Comparison of ENCODE assay signal across 1 cellular context in the genomic region with DNA sequence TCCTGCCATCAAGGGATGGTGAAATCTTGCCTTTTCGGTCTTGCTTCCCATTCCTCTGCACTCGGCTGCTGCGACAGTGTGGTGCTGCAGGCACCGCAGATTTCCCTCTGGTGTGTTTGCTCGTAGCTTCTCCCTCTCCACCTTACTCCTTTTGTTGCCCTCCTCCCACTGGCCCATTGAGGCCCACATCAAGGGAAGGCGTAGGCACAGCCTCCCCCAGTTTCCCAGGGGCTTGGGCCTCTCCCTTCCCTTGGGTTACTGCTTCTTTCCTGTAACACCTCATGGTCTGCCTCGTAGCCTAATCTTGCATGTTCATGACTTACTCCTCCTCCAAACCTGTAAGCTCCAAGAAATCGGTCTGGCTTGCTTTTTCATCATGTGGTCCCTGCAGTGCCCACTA.
TF ChIP-seq lines count a peak whose summit lies in the region.

No MANE protein-coding gene starts in this region.

TF ChIP-seq in GM12878, 131 proteins besides CTCF, POLR2A, EP300 and RAD21:
- TF ChIP-seq PAX5 (IDR thresholded peaks at IDR 0.05; ENCODE audit: borderline replicate concordance, low read depth, low read length) (no peak), SRF (IDR thresholded peaks at IDR 0.05; ENCODE audit: low read depth in 2 of 2, low read length in 2 of 2) (no peak), PML (IDR thresholded peaks at IDR 0.05; ENCODE audit: low read length) (no peak), RCOR1 (conservative IDR thresholded peaks at IDR 0.05; ENCODE audit: low read depth, low read length) (no peak), RUNX3 (IDR thresholded peaks at IDR 0.05; ENCODE audit: low read length) (no peak), BACH1 (IDR thresholded peaks at IDR 0.05; ENCODE audit: borderline replicate concordance) (no peak)
- TF ChIP-seq, protein P1, sequence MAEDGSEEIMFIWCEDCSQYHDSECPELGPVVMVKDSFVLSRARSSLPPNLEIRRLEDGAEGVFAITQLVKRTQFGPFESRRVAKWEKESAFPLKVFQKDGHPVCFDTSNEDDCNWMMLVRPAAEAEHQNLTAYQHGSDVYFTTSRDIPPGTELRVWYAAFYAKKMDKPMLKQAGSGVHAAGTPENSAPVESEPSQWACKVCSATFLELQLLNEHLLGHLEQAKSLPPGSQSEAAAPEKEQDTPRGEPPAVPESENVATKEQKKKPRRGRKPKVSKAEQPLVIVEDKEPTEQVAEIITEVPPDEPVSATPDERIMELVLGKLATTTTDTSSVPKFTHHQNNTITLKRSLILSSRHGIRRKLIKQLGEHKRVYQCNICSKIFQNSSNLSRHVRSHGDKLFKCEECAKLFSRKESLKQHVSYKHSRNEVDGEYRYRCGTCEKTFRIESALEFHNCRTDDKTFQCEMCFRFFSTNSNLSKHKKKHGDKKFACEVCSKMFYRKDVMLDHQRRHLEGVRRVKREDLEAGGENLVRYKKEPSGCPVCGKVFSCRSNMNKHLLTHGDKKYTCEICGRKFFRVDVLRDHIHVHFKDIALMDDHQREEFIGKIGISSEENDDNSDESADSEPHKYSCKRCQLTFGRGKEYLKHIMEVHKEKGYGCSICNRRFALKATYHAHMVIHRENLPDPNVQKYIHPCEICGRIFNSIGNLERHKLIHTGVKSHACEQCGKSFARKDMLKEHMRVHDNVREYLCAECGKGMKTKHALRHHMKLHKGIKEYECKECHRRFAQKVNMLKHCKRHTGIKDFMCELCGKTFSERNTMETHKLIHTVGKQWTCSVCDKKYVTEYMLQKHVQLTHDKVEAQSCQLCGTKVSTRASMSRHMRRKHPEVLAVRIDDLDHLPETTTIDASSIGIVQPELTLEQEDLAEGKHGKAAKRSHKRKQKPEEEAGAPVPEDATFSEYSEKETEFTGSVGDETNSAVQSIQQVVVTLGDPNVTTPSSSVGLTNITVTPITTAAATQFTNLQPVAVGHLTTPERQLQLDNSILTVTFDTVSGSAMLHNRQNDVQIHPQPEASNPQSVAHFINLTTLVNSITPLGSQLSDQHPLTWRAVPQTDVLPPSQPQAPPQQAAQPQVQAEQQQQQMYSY (CRISPR knock-in tag; IDR thresholded peaks at IDR 0.05) = no peak
- TF ChIP-seq, protein P2, sequence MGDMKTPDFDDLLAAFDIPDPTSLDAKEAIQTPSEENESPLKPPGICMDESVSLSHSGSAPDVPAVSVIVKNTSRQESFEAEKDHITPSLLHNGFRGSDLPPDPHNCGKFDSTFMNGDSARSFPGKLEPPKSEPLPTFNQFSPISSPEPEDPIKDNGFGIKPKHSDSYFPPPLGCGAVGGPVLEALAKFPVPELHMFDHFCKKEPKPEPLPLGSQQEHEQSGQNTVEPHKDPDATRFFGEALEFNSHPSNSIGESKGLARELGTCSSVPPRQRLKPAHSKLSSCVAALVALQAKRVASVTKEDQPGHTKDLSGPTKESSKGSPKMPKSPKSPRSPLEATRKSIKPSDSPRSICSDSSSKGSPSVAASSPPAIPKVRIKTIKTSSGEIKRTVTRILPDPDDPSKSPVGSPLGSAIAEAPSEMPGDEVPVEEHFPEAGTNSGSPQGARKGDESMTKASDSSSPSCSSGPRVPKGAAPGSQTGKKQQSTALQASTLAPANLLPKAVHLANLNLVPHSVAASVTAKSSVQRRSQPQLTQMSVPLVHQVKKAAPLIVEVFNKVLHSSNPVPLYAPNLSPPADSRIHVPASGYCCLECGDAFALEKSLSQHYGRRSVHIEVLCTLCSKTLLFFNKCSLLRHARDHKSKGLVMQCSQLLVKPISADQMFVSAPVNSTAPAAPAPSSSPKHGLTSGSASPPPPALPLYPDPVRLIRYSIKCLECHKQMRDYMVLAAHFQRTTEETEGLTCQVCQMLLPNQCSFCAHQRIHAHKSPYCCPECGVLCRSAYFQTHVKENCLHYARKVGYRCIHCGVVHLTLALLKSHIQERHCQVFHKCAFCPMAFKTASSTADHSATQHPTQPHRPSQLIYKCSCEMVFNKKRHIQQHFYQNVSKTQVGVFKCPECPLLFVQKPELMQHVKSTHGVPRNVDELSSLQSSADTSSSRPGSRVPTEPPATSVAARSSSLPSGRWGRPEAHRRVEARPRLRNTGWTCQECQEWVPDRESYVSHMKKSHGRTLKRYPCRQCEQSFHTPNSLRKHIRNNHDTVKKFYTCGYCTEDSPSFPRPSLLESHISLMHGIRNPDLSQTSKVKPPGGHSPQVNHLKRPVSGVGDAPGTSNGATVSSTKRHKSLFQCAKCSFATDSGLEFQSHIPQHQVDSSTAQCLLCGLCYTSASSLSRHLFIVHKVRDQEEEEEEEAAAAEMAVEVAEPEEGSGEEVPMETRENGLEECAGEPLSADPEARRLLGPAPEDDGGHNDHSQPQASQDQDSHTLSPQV (IDR thresholded peaks at IDR 0.05) = no peak
